In the genomic region with DNA sequence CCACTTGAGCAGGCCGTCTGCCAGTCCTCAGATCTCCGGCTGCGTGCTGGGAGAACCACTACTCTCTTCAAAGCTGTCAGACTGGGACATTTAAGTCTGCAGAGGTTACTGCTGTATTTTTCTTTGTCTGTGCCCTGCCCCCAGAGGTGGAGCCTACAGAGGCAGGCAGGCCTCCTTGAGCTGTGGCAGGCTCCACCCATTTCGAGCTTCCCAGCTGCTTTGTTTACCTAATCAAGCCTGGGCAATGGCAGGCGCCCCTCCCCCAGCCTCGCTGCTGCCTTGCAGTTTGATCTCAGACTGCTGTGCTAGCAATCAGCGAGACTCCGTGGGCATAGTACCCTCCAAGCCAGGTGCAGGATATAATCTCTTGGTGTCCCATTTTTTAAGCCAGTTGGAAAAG, we compare ENCODE assay signal across 6 cellular contexts. TPM values are rescaled to one million over a fixed set of nuclear protein-coding genes. Genes with fewer than 3 reads are reported as not detected.
DNase-seq lines count a peak whose midpoint lies in the region; TF ChIP-seq lines count a peak whose summit lies in the region.
"Not testable (repeated sequence)": the region's sequence is repeated elsewhere in the genome, so short reads cannot be mapped to it uniquely, and the experiment has no call there.
"Had no signal": no experiment of that assay in that cellular context is flagged by ENCODE, and none has a peak within 500 bp of the region (broad histone marks: within the 10 kb centered on the region; RNA-seq: fewer than 3 reads in every experiment).

No MANE protein-coding gene starts in this region.

- H3K9me3 ChIP-seq in NT2/D1 (ENCODE audit: insufficient read depth, low read length) = peaks cover 15% of the 10 kb centered on the region; the same call in 1 of the 2 replicates

- H3K36me3 Mint-ChIP-seq in MCF 10A (ENCODE audit: insufficient read depth, unreplicated experiment) = not testable (repeated sequence)

- H3K4me3 ChIP-seq in NT2/D1 (ENCODE audit: insufficient read length, low read depth) = not testable (repeated sequence)

- not testable (repeated sequence) for H3K4me1 Mint-ChIP-seq in MCF 10A (ENCODE audit: insufficient read depth, unreplicated experiment)

- H3K9ac ChIP-seq in NT2/D1 (ENCODE audit: insufficient read length, low read depth) = not testable (repeated sequence)

- DNase-seq in NCI-H345 (lab: John Stamatoyannopoulos, UW) (peak; percentile 21), NT2/D1 (ENCODE audit: low read depth, low spot score) (peak; percentile 15), SHP77 treated with DMSO at 0.1 percent for 48 hours (lab: John Stamatoyannopoulos, UW) (peak; percentile 19), MCF 10A (ENCODE audit: unreplicated experiment) (peak; percentile 4)

- not testable (repeated sequence) for H3K27ac Mint-ChIP-seq in MCF 10A (ENCODE audit: low read depth, unreplicated experiment)

- POLR2A ChIA-PET in MCF 10A (lab: Yijun Ruan, JAX) = interaction anchor here (0.7 kb wide), 1 partner anchor 70 kb away, joined by 3 read pairs; no protein-coding TSS in a partner anchor

- not testable (repeated sequence) for H3K27me3 ChIP-seq in NT2/D1 (ENCODE audit: insufficient read depth, insufficient read length)

- intact Hi-C loops in MCF 10A (cut with micrococcal nuclease) = not testable (repeated sequence)

- H3K36me3 ChIP-seq in NT2/D1 (ENCODE audit: insufficient read depth, insufficient read length, low read length) = not testable (repeated sequence)

- H3K27me3 Mint-ChIP-seq in MCF 10A (ENCODE audit: insufficient read depth, unreplicated experiment) = peaks cover 30% of the 10 kb centered on the region

- TF ChIP-seq CTCF in MCF 10A (IDR thresholded peaks at IDR 0.05; ENCODE audit: unreplicated experiment) = not testable (repeated sequence)

- BruUV-seq in MCF 10A (replicated peaks; lab: Mats Ljungman, UMichigan) = not testable (repeated sequence)

- not testable (repeated sequence) for H3K4me1 ChIP-seq in NT2/D1 (ENCODE audit: insufficient read depth, insufficient read length)

- CTCF ChIA-PET in MCF 10A (lab: Yijun Ruan, JAX) = not testable (repeated sequence)

- H3K4me3 Mint-ChIP-seq in MCF 10A (ENCODE audit: unreplicated experiment) = not testable (repeated sequence)

- H3K9me3 Mint-ChIP-seq in MCF 10A (ENCODE audit: unreplicated experiment) = peaks cover 27% of the 10 kb centered on the region

RNA-seq across cellular contexts. Expression of a gene that starts 15.0 kb away (rescaled TPM):
- total RNA-seq in MCF 10A (2022) = 0.44 and 0.91 TPM in 2 replicates
- total RNA-seq: Daoy, G401 had no signal

RNA-seq across cellular contexts. Expression of a gene that starts 30.9 kb away (rescaled TPM):
- total RNA-seq in MCF 10A (2022) = 7.2 and 9.5 TPM in 2 replicates
